ENCODE assay signal across 1 cellular context in genomic region chr6:116349216-116349615, GRCh38.
TF ChIP-seq lines count a peak whose summit lies in the region.

No MANE protein-coding gene starts in this region.

TF ChIP-seq in GM23338, 12 proteins besides CTCF, POLR2A, EP300 and RAD21 (continued from another document):
- no peak for TF ChIP-seq REST (IDR thresholded peaks at IDR 0.05; ENCODE audit: unreplicated experiment)
